Comparison of ENCODE assay signal across 26 cellular contexts in genomic region chr20:41371361-41371760, GRCh38. TPM values are rescaled to one million over a fixed set of nuclear protein-coding genes. Genes with fewer than 3 reads are reported as not detected.
"Had no signal": no experiment of that assay in that cellular context is flagged by ENCODE, and none has a peak within 500 bp of the region (broad histone marks: within the 10 kb centered on the region; RNA-seq: fewer than 3 reads in every experiment).

No MANE protein-coding gene starts in this region.

- H3K27me3 ChIP-seq: Peyer's patch had no signal

- H3K4me3 Mint-ChIP-seq: activated CD4-positive, alpha-beta memory T cell treated with anti-CD3 and anti-CD28 coated beads for 36 hours; activated CD4-positive, alpha-beta T cell treated with anti-CD3 and anti-CD28 coated beads, Interleukin-2, amount 10 ng/mL, durations not matched to agents 7 days and 5 days; activated naive CD4-positive, alpha-beta T cell treated with anti-CD3 and anti-CD28 coated beads for 36 hours; activated naive CD8-positive, alpha-beta T cell; activated T-cell treated with anti-CD3 and anti-CD28 coated beads, Interleukin-2, amount 50 U/mL, for 4 hours had no signal

- ATAC-seq: activated T-cell treated with anti-CD3 and anti-CD28 coated beads, Interleukin-2, amount 50 U/mL, for 4 hours had no signal

- H3K9me2 ChIP-seq: SK-N-SH had no signal

- H3K4me2 ChIP-seq: SK-N-SH had no signal

- H3K4me3 ChIP-seq: cardiac muscle cell, Peyer's patch, SJCRH30 had no signal

- DNase-seq: activated CD4-positive, alpha-beta memory T cell treated with anti-CD3 and anti-CD28 coated beads for 36 hours; activated CD4-positive, alpha-beta T cell treated with anti-CD3 and anti-CD28 coated beads, Interleukin-2, amount 10 ng/mL, durations not matched to agents 7 days and 5 days; activated CD4-positive, CD25-positive, alpha-beta regulatory T cell; activated CD8-positive, alpha-beta memory T cell treated with anti-CD3 and anti-CD28 coated beads for 24 hours; activated gamma-delta T cell; activated naive CD4-positive, alpha-beta T cell treated with anti-CD3 and anti-CD28 coated beads for 36 hours; activated T-cell treated with anti-CD3 and anti-CD28 coated beads, Interleukin-2, amount 50 U/mL, for 4 hours; brain microvascular endothelial cell; cerebellar nuclear complex; Karpas-422; MM.1S; NCI-H1105 treated with DMSO at 0.1 percent for 48 hours; NCI-H1436 treated with DMSO at 0.1 percent for 48 hours; NCI-H187; NCI-H2081; NCI-H510A treated with DMSO at 0.1 percent for 48 hours; Peyer's patch; Right ventricle myocardium superior; SJCRH30; SK-N-SH; T-helper 1 cell had no signal

- H3K36me3 ChIP-seq: brain microvascular endothelial cell, cardiac muscle cell, Peyer's patch, SJCRH30 had no signal

- H3K27ac ChIP-seq: brain microvascular endothelial cell, cardiac muscle cell, Peyer's patch, RWPE1, SJCRH30, VCaP had no signal

- H3K27ac Mint-ChIP-seq: activated CD4-positive, alpha-beta memory T cell treated with anti-CD3 and anti-CD28 coated beads for 36 hours; activated CD4-positive, alpha-beta T cell treated with anti-CD3 and anti-CD28 coated beads, Interleukin-2, amount 10 ng/mL, durations not matched to agents 7 days and 5 days; activated naive CD4-positive, alpha-beta T cell treated with anti-CD3 and anti-CD28 coated beads for 36 hours; activated naive CD8-positive, alpha-beta T cell had no signal

RNA-seq across cellular contexts. Expression of gene EMILIN3, which starts 4.7 kb away (rescaled TPM):
- total RNA-seq: activated CD4-positive, alpha-beta memory T cell treated with anti-CD3 and anti-CD28 coated beads for 36 hours; activated CD4-positive, alpha-beta T cell treated with anti-CD3 and anti-CD28 coated beads, Interleukin-2, amount 10 ng/mL, durations not matched to agents 7 days and 5 days; activated naive CD4-positive, alpha-beta T cell treated with anti-CD3 and anti-CD28 coated beads for 36 hours; activated T-cell treated with anti-CD3 and anti-CD28 coated beads, Interleukin-2, amount 50 U/mL, for 4 hours; T-helper 2 cell treated with Interferon-gamma antibody and Interleukin-4, amounts not matched to agents 100 ng/mL and 5 ng/mL, for 36 hours had no signal
